Comparison of ENCODE assay signal across 8 cellular contexts in the genomic region with DNA sequence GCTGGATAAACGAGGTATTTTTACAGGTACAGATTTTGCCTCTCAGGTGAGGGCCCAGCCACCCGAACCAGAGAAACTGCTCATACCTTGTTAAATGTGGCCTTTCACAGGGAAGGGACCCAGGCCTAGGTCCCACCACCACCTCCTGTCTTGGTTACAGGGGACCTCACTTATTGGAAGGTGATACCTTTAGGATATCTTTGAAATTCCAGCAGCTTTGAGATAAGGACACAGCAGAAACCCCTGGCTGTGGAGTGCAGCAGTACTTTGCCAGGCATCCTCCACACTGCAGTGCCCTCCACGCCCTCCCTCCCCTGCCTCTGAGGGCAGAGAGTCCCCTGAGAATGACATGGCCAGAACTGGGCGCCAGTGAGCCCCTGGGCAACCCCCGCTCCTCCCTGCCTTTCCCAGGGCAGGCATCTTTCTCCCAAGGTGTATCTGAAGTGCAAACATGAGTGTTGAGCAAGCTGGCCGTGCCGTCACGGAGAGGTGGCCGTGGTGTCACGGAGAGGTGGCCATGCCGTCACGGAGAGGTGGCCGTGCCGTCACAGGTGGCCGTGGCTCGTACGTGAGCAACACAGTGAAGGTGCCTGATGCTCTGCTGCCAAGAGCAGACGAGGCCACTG.
DNase-seq lines count a peak whose midpoint lies in the region; ATAC-seq, FAIRE-seq and TF ChIP-seq lines count a peak whose summit lies in the region.

No MANE protein-coding gene starts in this region.

- H3K9ac ChIP-seq in BLaER1 treated with 17β-estradiol and CSF1 and Interleukin-3, amounts not matched to agents 10 nM and 100 nM, result peak overlapping the region in 5 of 11 experiments; percentile 8 to 42 (median 24); a peak in 4 of 22 replicates
- H3K9ac ChIP-seq in keratinocyte (ENCODE audit: control insufficient read depth, extremely low read depth, insufficient read depth, low read length), result peak overlapping the region; percentile 91

- ATAC-seq in GM21737 (IDR thresholded peaks at IDR 0.05; ENCODE audit: unreplicated experiment) (peak; percentile 10), T-cell (replicated peaks in 1 of 4) (peak; percentile 6 to 33 (median 26))

- H3K27ac ChIP-seq in BLaER1 treated with 17β-estradiol and CSF1 and Interleukin-3, amounts not matched to agents 10 nM and 100 nM, result peak overlapping the region in 9 of 11 experiments; percentile 7 to 63 (median 41); a peak in 15 of 22 replicates
- H3K27ac ChIP-seq in keratinocyte (ENCODE audit: control insufficient read depth, insufficient read depth, low read length), result peak overlapping the region; percentile 99

- POLR2A ChIA-PET in T-cell (lab: Charles Lee), result no interaction called here

- DNase-seq in T-cell (no peak), keratinocyte (ENCODE audit: low read depth, low spot score) (no peak), NCI-H446 (lab: John Stamatoyannopoulos, UW) (no peak), LoVo (ENCODE audit: low spot score) (no peak), glutamatergic neuron (no peak), NCI-H510A treated with DMSO at 0.1 percent for 48 hours (lab: John Stamatoyannopoulos, UW) (no peak)

- CTCF ChIA-PET in T-cell (lab: Charles Lee), result no interaction called here

- H3K4me3 ChIP-seq in BLaER1 treated with 17β-estradiol and CSF1 and Interleukin-3, amounts not matched to agents 10 nM and 100 nM, result no peak overlapping the region
- no peak overlapping the region for H3K4me3 ChIP-seq in keratinocyte (ENCODE audit: control insufficient read depth in 2 of 3, extremely low read depth in 1 of 3, insufficient read depth in 2 of 3, low read depth in 1 of 3, low read length in 3 of 3)

- no peak for TF ChIP-seq CTCF in keratinocyte (optimal IDR thresholded peaks at IDR 0.05 in 1 of 3, IDR thresholded peaks at IDR 0.05 in 1 of 3, conservative IDR thresholded peaks at IDR 0.05 in 1 of 3; ENCODE audit: extremely low read depth in 1 of 3, insufficient read depth in 2 of 3, low read length in 3 of 3)
- no peak for TF ChIP-seq CTCF in glutamatergic neuron (IDR thresholded peaks at IDR 0.05; ENCODE audit: partially characterized antibody, unreplicated experiment)

- peaks cover 0 to 81% (median 11%) of the 10 kb centered on the region in 11 experiments; a peak in 10 of 22 replicates for H4K20me1 ChIP-seq in BLaER1 treated with 17β-estradiol and CSF1 and Interleukin-3, amounts not matched to agents 10 nM and 100 nM
- H4K20me1 ChIP-seq in keratinocyte (ENCODE audit: control insufficient read depth, extremely low read depth, insufficient read depth, low read length), result no peaks in the 10 kb centered on the region

- no peak overlapping the region for H2AFZ ChIP-seq in keratinocyte (ENCODE audit: control insufficient read depth, low read length)

- H3K27me3 ChIP-seq in BLaER1 treated with 17β-estradiol and CSF1 and Interleukin-3, amounts not matched to agents 10 nM and 100 nM, result no peaks in the 10 kb centered on the region
- H3K27me3 ChIP-seq in keratinocyte (ENCODE audit: control insufficient read depth, extremely low read depth, insufficient read depth, low read length), result no peaks in the 10 kb centered on the region

- dilution Hi-C loops in keratinocyte (cut with MboI; ENCODE audit: extremely low pct_ligation_motif_present, low sequenced_read_pairs), result no loop called here

- peaks cover 35 to 54% (median 42%) of the 10 kb centered on the region in 10 experiments for H3K4me1 ChIP-seq in BLaER1 treated with 17β-estradiol and CSF1 and Interleukin-3, amounts not matched to agents 10 nM and 100 nM
- H3K4me1 ChIP-seq in keratinocyte (ENCODE audit: control insufficient read depth, extremely low read depth, insufficient read depth, low read length), result peaks cover 50% of the 10 kb centered on the region

- H3K9me1 ChIP-seq in keratinocyte (ENCODE audit: control insufficient read depth, extremely low read depth, insufficient read depth, low read length), result no peaks in the 10 kb centered on the region

- peaks cover 0 to 46% (median 22%) of the 10 kb centered on the region in 11 experiments for H3K36me3 ChIP-seq in BLaER1 treated with 17β-estradiol and CSF1 and Interleukin-3, amounts not matched to agents 10 nM and 100 nM
- peaks cover 1 to 17% of the 10 kb centered on the region in 2 experiments for H3K36me3 ChIP-seq in keratinocyte (ENCODE audit: control insufficient read depth in 2 of 2, extremely low read depth in 1 of 2, insufficient read depth in 2 of 2, low read length in 2 of 2)

- H3K4me2 ChIP-seq in BLaER1 treated with 17β-estradiol and CSF1 and Interleukin-3, amounts not matched to agents 10 nM and 100 nM, result peak overlapping the region; percentile 30 to 81 (median 69)
- H3K4me2 ChIP-seq in keratinocyte (ENCODE audit: control insufficient read depth, extremely low read depth, insufficient read depth, low read depth, low read length), result peak overlapping the region; percentile 70

- H3K79me2 ChIP-seq in keratinocyte (ENCODE audit: control insufficient read depth, insufficient read depth, low read length), result no peaks in the 10 kb centered on the region

- H3K9me3 ChIP-seq in BLaER1 treated with 17β-estradiol and CSF1 and Interleukin-3, amounts not matched to agents 10 nM and 100 nM (replicated peaks in 1 of 11), result no peaks in the 10 kb centered on the region
- no peaks in the 10 kb centered on the region for H3K9me3 ChIP-seq in keratinocyte (ENCODE audit: control insufficient read depth, low read depth, low read length)

- H3K4me3 Mint-ChIP-seq in T-cell (peak overlapping the region in 2 of 3 donors; percentile 41 to 44), glutamatergic neuron (ENCODE audit: unreplicated experiment) (no peak overlapping the region)

- peak overlapping the region; percentile 83 to 95 for H3K27ac Mint-ChIP-seq in T-cell
- H3K27ac Mint-ChIP-seq in glutamatergic neuron (ENCODE audit: unreplicated experiment), result no peak overlapping the region

- H3K27me3 Mint-ChIP-seq in T-cell (no peaks in the 10 kb centered on the region), glutamatergic neuron (ENCODE audit: unreplicated experiment) (peaks cover 12% of the 10 kb centered on the region)

- FAIRE-seq in keratinocyte (lab: Jason Lieb, UNC), result no peak

- peaks cover 42 to 67% (median 52%) of the 10 kb centered on the region in 3 donors for H3K4me1 Mint-ChIP-seq in T-cell
- peaks cover 10% of the 10 kb centered on the region for H3K4me1 Mint-ChIP-seq in glutamatergic neuron (ENCODE audit: low read depth, unreplicated experiment)

- no peaks in the 10 kb centered on the region for H3K9me3 Mint-ChIP-seq in T-cell
- peaks cover 5% of the 10 kb centered on the region for H3K9me3 Mint-ChIP-seq in glutamatergic neuron (ENCODE audit: unreplicated experiment)

- H3K36me3 Mint-ChIP-seq in T-cell, result peaks cover 48% of the 10 kb centered on the region
- peaks cover 4% of the 10 kb centered on the region for H3K36me3 Mint-ChIP-seq in glutamatergic neuron (ENCODE audit: unreplicated experiment)
